24 cellular contexts compared by ENCODE assay signal in genomic region chr12:66956300-66956699, GRCh38.
"Had no signal": no experiment of that assay in that cellular context is flagged by ENCODE, and none has a peak within 500 bp of the region (broad histone marks: within the 10 kb centered on the region; RNA-seq: fewer than 3 reads in every experiment).

No MANE protein-coding gene starts in this region.

- H3K4me1 ChIP-seq: pancreas, prostate gland, right lobe of liver, stomach, upper lobe of right lung, uterus had no signal

- H3K9me3 ChIP-seq: neutrophil, pancreas, prostate gland, right lobe of liver, sigmoid colon, stomach, thoracic aorta, thyroid gland, transverse colon, upper lobe of right lung, uterus had no signal

- H3K27me3 ChIP-seq: neutrophil, pancreas, right lobe of liver, sigmoid colon, stomach, thyroid gland, transverse colon, upper lobe of right lung, uterus had no signal

- H3K36me3 ChIP-seq: neutrophil, pancreas, prostate gland, right lobe of liver, sigmoid colon, stomach, thoracic aorta, thyroid gland, transverse colon, upper lobe of right lung, uterus had no signal

- DNase-seq: naive B cell; naive thymus-derived CD8-positive, alpha-beta T cell; nephron progenitor cell; nucleus accumbens; pancreas; right cardiac atrium; right lobe of liver; sigmoid colon; small intestine; stimulated activated CD4-positive, alpha-beta T cell treated with anti-CD3 and anti-CD28 coated beads, Interleukin-15, amount 100 ng/mL, for 24 hours; stimulated activated CD4-positive, alpha-beta T cell treated with anti-CD3 and anti-CD28 coated beads, Interleukin-2, amount 100 ng/mL, for 24 hours; stimulated activated CD4-positive, alpha-beta T cell treated with anti-CD3 and anti-CD28 coated beads, Interleukin-2, amount 100 ng/mL, for 48 hours; stimulated activated CD4-positive, alpha-beta T cell treated with anti-CD3 and anti-CD28 coated beads, Interleukin-4, amount 100 ng/mL, for 24 hours; stimulated activated naive B cell treated with anti-CD40 and anti-IgM and Interleukin-4, amounts not matched to agents 10 μg/mL and 1 μg/mL and 100 μg/mL, for 72 hours; stomach; thyroid gland; transverse colon; upper lobe of right lung; uterus had no signal

- H3K27ac ChIP-seq: neutrophil, pancreas, prostate gland, right lobe of liver, sigmoid colon, stomach, thoracic aorta, thyroid gland, transverse colon, upper lobe of right lung, uterus had no signal

- H3K4me3 ChIP-seq: pancreas, prostate gland, right lobe of liver, sigmoid colon, stomach, thoracic aorta, thyroid gland, transverse colon, upper lobe of right lung, uterus had no signal

- ATAC-seq: naive thymus-derived CD8-positive, alpha-beta T cell; natural killer cell treated with Interleukin-12 subunit alpha and Interleukin-12 subunit beta and Interleukin-15 and Interleukin-18, amount 100 ng/mL, for 72 hours; pancreas; right cardiac atrium; right lobe of liver; stimulated activated effector memory CD8-positive, alpha-beta T cell treated with anti-CD3 and anti-CD28 coated beads, Interleukin-12 subunit alpha, Interleukin-12 subunit beta, amount 100 ng/mL, for 72 hours; stimulated activated naive B cell treated with anti-CD40 and anti-IgM and Interleukin-4, amounts not matched to agents 10 μg/mL and 1 μg/mL and 100 μg/mL, for 72 hours; upper lobe of right lung had no signal
